ENCODE assay signal across 8 cellular contexts in the genomic region with DNA sequence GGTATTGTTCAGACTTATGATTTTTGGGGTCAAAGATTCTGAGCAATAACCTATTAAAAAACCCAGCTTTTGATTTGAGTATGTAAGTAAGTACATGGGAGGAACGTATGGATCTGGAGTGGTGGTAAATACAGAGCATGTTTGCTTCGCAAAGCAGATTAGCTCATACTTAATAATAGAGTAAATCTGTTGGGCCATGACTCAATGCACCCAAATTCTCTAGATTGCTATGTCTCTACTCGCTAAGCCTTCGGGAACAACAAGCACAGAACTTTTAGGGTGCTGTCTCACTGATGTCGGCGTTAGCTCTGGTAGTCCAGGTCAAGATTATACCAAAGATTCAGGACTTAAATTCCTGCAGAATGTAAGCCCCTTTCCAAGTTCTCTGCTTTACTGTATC. TPM values are rescaled to one million over a fixed set of nuclear protein-coding genes. Genes with fewer than 3 reads are reported as not detected.
DNase-seq lines count a peak whose midpoint lies in the region; ATAC-seq, FAIRE-seq and TF ChIP-seq lines count a peak whose summit lies in the region.

No MANE protein-coding gene starts in this region.

- TF ChIP-seq POLR2A in GM18505 (IDR thresholded peaks at IDR 0.05; ENCODE audit: borderline replicate concordance, extremely low read depth, insufficient read depth, insufficient read length) = no peak

- peak overlapping the region; percentile 47 for H3K27ac Mint-ChIP-seq in activated CD4-positive, alpha-beta T cell treated with anti-CD3 and anti-CD28 coated beads, Interleukin-2, amount 10 ng/mL, durations not matched to agents 7 days and 5 days
- H3K27ac Mint-ChIP-seq in activated naive CD8-positive, alpha-beta T cell = peak overlapping the region; percentile 87

- peaks cover 30% of the 10 kb centered on the region for H3K4me1 Mint-ChIP-seq in activated CD4-positive, alpha-beta T cell treated with anti-CD3 and anti-CD28 coated beads, Interleukin-2, amount 10 ng/mL, durations not matched to agents 7 days and 5 days
- peaks cover 38% of the 10 kb centered on the region for H3K4me1 Mint-ChIP-seq in activated naive CD8-positive, alpha-beta T cell (ENCODE audit: low read depth)

- peaks cover 8% of the 10 kb centered on the region for H3K27me3 Mint-ChIP-seq in activated CD4-positive, alpha-beta T cell treated with anti-CD3 and anti-CD28 coated beads, Interleukin-2, amount 10 ng/mL, durations not matched to agents 7 days and 5 days
- H3K27me3 Mint-ChIP-seq in activated naive CD8-positive, alpha-beta T cell = peaks cover 5% of the 10 kb centered on the region

- H4K20me1 ChIP-seq in keratinocyte (ENCODE audit: control insufficient read depth, extremely low read depth, insufficient read depth, low read length) = no peaks in the 10 kb centered on the region

- H3K36me3 ChIP-seq in keratinocyte (ENCODE audit: control insufficient read depth in 2 of 2, extremely low read depth in 1 of 2, insufficient read depth in 2 of 2, low read length in 2 of 2) (no peaks in the 10 kb centered on the region), tibial artery (peaks cover 0 to 3% (median 0%) of the 10 kb centered on the region in 3 donors)

- FAIRE-seq in keratinocyte (lab: Jason Lieb, UNC) = no peak

- intact Hi-C loops in tibial artery (cut with DNase I; ENCODE audit: low total_unique reads) = no loop called here

- peak overlapping the region; percentile 80 for H3K9ac ChIP-seq in keratinocyte (ENCODE audit: control insufficient read depth, extremely low read depth, insufficient read depth, low read length)

- peak overlapping the region; percentile 84 for H3K4me3 Mint-ChIP-seq in activated CD4-positive, alpha-beta T cell treated with anti-CD3 and anti-CD28 coated beads, Interleukin-2, amount 10 ng/mL, durations not matched to agents 7 days and 5 days
- peak overlapping the region; percentile 87 for H3K4me3 Mint-ChIP-seq in activated naive CD8-positive, alpha-beta T cell

- no peaks in the 10 kb centered on the region for H3K9me3 Mint-ChIP-seq in activated CD4-positive, alpha-beta T cell treated with anti-CD3 and anti-CD28 coated beads, Interleukin-2, amount 10 ng/mL, durations not matched to agents 7 days and 5 days
- no peaks in the 10 kb centered on the region for H3K9me3 Mint-ChIP-seq in activated naive CD8-positive, alpha-beta T cell (ENCODE audit: low read depth)

- H3K9me3 ChIP-seq in keratinocyte (ENCODE audit: control insufficient read depth, low read depth, low read length) (no peaks in the 10 kb centered on the region), tibial artery (no peaks in the 10 kb centered on the region)

- H3K36me3 Mint-ChIP-seq in activated CD4-positive, alpha-beta T cell treated with anti-CD3 and anti-CD28 coated beads, Interleukin-2, amount 10 ng/mL, durations not matched to agents 7 days and 5 days (ENCODE audit: low read depth) = peaks cover 5% of the 10 kb centered on the region
- peaks cover 4% of the 10 kb centered on the region for H3K36me3 Mint-ChIP-seq in activated naive CD8-positive, alpha-beta T cell

- no peak for DNase-seq in activated CD4-positive, alpha-beta T cell treated with anti-CD3 and anti-CD28 coated beads, Interleukin-2, amount 10 ng/mL, durations not matched to agents 7 days and 5 days
- DNase-seq in activated CD4-positive, alpha-beta T cell treated with anti-CD3 and anti-CD28 coated beads for 1 hour = no peak
- DNase-seq in keratinocyte (ENCODE audit: low read depth, low spot score) (no peak), tibial artery (no peak), caudate nucleus (lab: John Stamatoyannopoulos, UW) (no peak)

- peak overlapping the region; percentile 99 for H3K4me2 ChIP-seq in keratinocyte (ENCODE audit: control insufficient read depth, extremely low read depth, insufficient read depth, low read depth, low read length)

- peak overlapping the region; percentile 68 for H3K27ac ChIP-seq in keratinocyte (ENCODE audit: control insufficient read depth, insufficient read depth, low read length)
- peak overlapping the region; percentile 78 to 89 for H3K27ac ChIP-seq in tibial artery
- H3K27ac ChIP-seq in caudate nucleus (ENCODE audit: low read depth, low read length) = no peak overlapping the region

- POLR2A ChIA-PET in activated CD4-positive, alpha-beta T cell treated with anti-CD3 and anti-CD28 coated beads, Interleukin-2, amount 10 ng/mL, durations not matched to agents 7 days and 5 days (lab: Charles Lee) = no interaction called here

- TF ChIP-seq CTCF in keratinocyte (optimal IDR thresholded peaks at IDR 0.05 in 1 of 3, IDR thresholded peaks at IDR 0.05 in 1 of 3, conservative IDR thresholded peaks at IDR 0.05 in 1 of 3; ENCODE audit: extremely low read depth in 1 of 3, insufficient read depth in 2 of 3, low read length in 3 of 3) (no peak), tibial artery (IDR thresholded peaks at IDR 0.05) (no peak)

- peaks cover 19% of the 10 kb centered on the region for H3K79me2 ChIP-seq in keratinocyte (ENCODE audit: control insufficient read depth, insufficient read depth, low read length)

- H3K27me3 ChIP-seq in keratinocyte (ENCODE audit: control insufficient read depth, extremely low read depth, insufficient read depth, low read length) = no peaks in the 10 kb centered on the region
- H3K27me3 ChIP-seq in tibial artery = no peaks in the 10 kb centered on the region

- peaks cover 22% of the 10 kb centered on the region for H3K4me1 ChIP-seq in keratinocyte (ENCODE audit: control insufficient read depth, extremely low read depth, insufficient read depth, low read length)
- H3K4me1 ChIP-seq in tibial artery = peaks cover 0 to 34% (median 17%) of the 10 kb centered on the region in 4 donors

- dilution Hi-C loops in keratinocyte (cut with MboI; ENCODE audit: extremely low pct_ligation_motif_present, low sequenced_read_pairs) = no loop called here

- H3K4me3 ChIP-seq in keratinocyte (ENCODE audit: control insufficient read depth in 2 of 3, extremely low read depth in 1 of 3, insufficient read depth in 2 of 3, low read depth in 1 of 3, low read length in 3 of 3) = peak overlapping the region; percentile 87 to 95 (median 87)
- peak overlapping the region; percentile 82 to 96 for H3K4me3 ChIP-seq in tibial artery

- CTCF ChIA-PET in activated CD4-positive, alpha-beta T cell treated with anti-CD3 and anti-CD28 coated beads, Interleukin-2, amount 10 ng/mL, durations not matched to agents 7 days and 5 days (lab: Charles Lee) = interaction anchor here (1.1 to 1.3 kb wide), 2 partner anchors 18 to 293 kb away, joined by 3 read pairs; no protein-coding TSS in a partner anchor

- H3K9me1 ChIP-seq in keratinocyte (ENCODE audit: control insufficient read depth, extremely low read depth, insufficient read depth, low read length) = no peaks in the 10 kb centered on the region

- ATAC-seq in GM18505 (IDR thresholded peaks at IDR 0.05; ENCODE audit: unreplicated experiment) (no peak), HG03280 (IDR thresholded peaks at IDR 0.05; ENCODE audit: unreplicated experiment) (no peak)

- peak overlapping the region; percentile 97 for H2AFZ ChIP-seq in keratinocyte (ENCODE audit: control insufficient read depth, low read length)

RNA-seq across cellular contexts. Expression of a gene that starts 0.8 kb away (rescaled TPM):
- 1 to 10 TPM; 8.6 to 9.5 TPM for total RNA-seq in activated CD4-positive, alpha-beta T cell treated with anti-CD3 and anti-CD28 coated beads, Interleukin-2, amount 10 ng/mL, durations not matched to agents 7 days and 5 days
- polyA plus RNA-seq in keratinocyte = 11.5 to 17.7 TPM (median 12.5 TPM) in 3 replicates
- 11.3 TPM for polyA plus RNA-seq in keratinocyte (2011; ENCODE audit: low read depth)
- polyA plus RNA-seq in keratinocyte (2011; cell fraction: cytosol; rRNA removed) = 6.5 and 13.4 TPM in 2 replicates
- 18.6 and 22.4 TPM in 2 replicates for polyA plus RNA-seq in keratinocyte (2011; cell fraction: nucleus; rRNA removed)
- 15.9 and 16.3 TPM in 2 replicates for polyA plus RNA-seq in keratinocyte (2012; ENCODE audit: low replicate concordance)
- 2.0 to 8.7 TPM (median 6.0 TPM) in 3 replicates for polyA minus RNA-seq in keratinocyte
- polyA minus RNA-seq in keratinocyte (2011; cell fraction: cytosol; rRNA and poly(A)+ RNA removed) = 8.2 TPM
- 16.0 and 25.4 TPM in 2 replicates for polyA minus RNA-seq in keratinocyte (2011; cell fraction: nucleus; rRNA and poly(A)+ RNA removed)
